Comparison of ENCODE assay signal across 26 cellular contexts in genomic region chr1:26098602-26099001, GRCh38. TPM values are rescaled to one million over a fixed set of nuclear protein-coding genes. Genes with fewer than 3 reads are reported as not detected.
"Had no signal": no experiment of that assay in that cellular context is flagged by ENCODE, and none has a peak within 500 bp of the region (broad histone marks: within the 10 kb centered on the region; RNA-seq: fewer than 3 reads in every experiment).

No MANE protein-coding gene starts in this region.

- H3K36me3 ChIP-seq: left ventricle myocardium inferior, pancreas, prostate gland, sigmoid colon, spleen, suprapubic skin, thoracic aorta, tibial artery, upper lobe of right lung had no signal

- H3K4me3 Mint-ChIP-seq: naive thymus-derived CD8-positive, alpha-beta T cell; nephron; neural crest cell; stimulated activated effector memory CD8-positive, alpha-beta T cell treated with anti-CD3 and anti-CD28 coated beads, Interleukin-12 subunit alpha, Interleukin-12 subunit beta, amount 100 ng/mL, for 72 hours; stimulated activated naive CD8-positive, alpha-beta T cell treated with anti-CD3 and anti-CD28 coated beads, Interleukin-15, Interleukin-2, amounts not matched to agents 100 ng/mL and 50 ng/mL, for 24 hours had no signal

- H3K4me1 ChIP-seq: prostate gland had no signal

- H3K27ac ChIP-seq: left ventricle myocardium inferior, pancreas, prostate gland, sigmoid colon, spleen, suprapubic skin, thoracic aorta, tibial artery, upper lobe of right lung had no signal

- H3K27ac Mint-ChIP-seq: naive thymus-derived CD8-positive, alpha-beta T cell; nephron; stimulated activated naive CD8-positive, alpha-beta T cell treated with anti-CD3 and anti-CD28 coated beads, Interleukin-15, Interleukin-2, amounts not matched to agents 100 ng/mL and 50 ng/mL, for 24 hours had no signal

- H3K4me1 Mint-ChIP-seq: naive thymus-derived CD8-positive, alpha-beta T cell; stimulated activated effector memory CD8-positive, alpha-beta T cell treated with anti-CD3 and anti-CD28 coated beads, Interleukin-12 subunit alpha, Interleukin-12 subunit beta, amount 100 ng/mL, for 72 hours had no signal

- H3K9me3 Mint-ChIP-seq: naive thymus-derived CD8-positive, alpha-beta T cell; nephron; neural crest cell; stimulated activated effector memory CD8-positive, alpha-beta T cell treated with anti-CD3 and anti-CD28 coated beads, Interleukin-12 subunit alpha, Interleukin-12 subunit beta, amount 100 ng/mL, for 72 hours; stimulated activated naive CD8-positive, alpha-beta T cell treated with anti-CD3 and anti-CD28 coated beads, Interleukin-15, Interleukin-2, amounts not matched to agents 100 ng/mL and 50 ng/mL, for 24 hours had no signal

- DNase-seq: islet precursor cell; left ventricle myocardium inferior; mesendoderm; naive thymus-derived CD8-positive, alpha-beta T cell; nucleus accumbens; pancreas; retina; right cardiac atrium; sigmoid colon; small intestine; spleen; stimulated activated CD4-positive, alpha-beta T cell treated with anti-CD3 and anti-CD28 coated beads, Interleukin-4, amount 100 ng/mL, for 24 hours; stimulated activated naive CD4-positive, alpha-beta T cell; upper lobe of right lung had no signal

- H3K36me3 Mint-ChIP-seq: naive thymus-derived CD8-positive, alpha-beta T cell; stimulated activated effector memory CD8-positive, alpha-beta T cell treated with anti-CD3 and anti-CD28 coated beads, Interleukin-12 subunit alpha, Interleukin-12 subunit beta, amount 100 ng/mL, for 72 hours had no signal

- H3K9me3 ChIP-seq: left ventricle myocardium inferior, pancreas, prostate gland, sigmoid colon, spleen, suprapubic skin, thoracic aorta, tibial artery, upper lobe of right lung had no signal

- H3K27me3 ChIP-seq: hepatocyte, pancreas, spleen, suprapubic skin, upper lobe of right lung had no signal

- H3K4me3 ChIP-seq: hepatocyte, left ventricle myocardium inferior, lung, pancreas, prostate gland, sigmoid colon, spleen, suprapubic skin, thoracic aorta, tibial artery, upper lobe of right lung had no signal

RNA-seq across cellular contexts. Expression of gene TRIM63, which starts 31.2 kb away (rescaled TPM):
- total RNA-seq: kidney epithelial cell; naive thymus-derived CD8-positive, alpha-beta T cell; neural crest cell; thoracic aorta had no signal
- polyA plus RNA-seq: naive thymus-derived CD8-positive, alpha-beta T cell had no signal

RNA-seq across cellular contexts. Expression of gene SLC30A2, which starts 52.7 kb away (rescaled TPM):
- total RNA-seq: naive thymus-derived CD8-positive, alpha-beta T cell; neural crest cell; osteoblast; spleen; thoracic aorta; upper lobe of right lung had no signal
- polyA plus RNA-seq: spleen had no signal
